ENCODE assay signal across 29 cellular contexts in genomic region chr10:2049560-2049959, GRCh38.
"Had no signal": no experiment of that assay in that cellular context is flagged by ENCODE, and none has a peak within 500 bp of the region (broad histone marks: within the 10 kb centered on the region; RNA-seq: fewer than 3 reads in every experiment).

No MANE protein-coding gene starts in this region.

- H3K27ac Mint-ChIP-seq: activated CD4-positive, alpha-beta memory T cell treated with anti-CD3 and anti-CD28 coated beads for 36 hours; activated naive CD8-positive, alpha-beta T cell; activated T-cell treated with anti-CD3 and anti-CD28 coated beads, Interleukin-2, amount 50 U/mL, for 24 hours; activated T-helper 2 cell treated with anti-CD3 and anti-CD28 coated beads, Interferon-gamma antibody, Interleukin-2, Interleukin-4, amounts not matched to agents 10 μg/mL and 5 μg/mL and 100 μg/mL, durations not matched to agents 14 hours and 24 hours and 36 hours; brain; effector memory CD8-positive, alpha-beta T cell; memory B cell; naive thymus-derived CD8-positive, alpha-beta T cell; stimulated activated naive B cell treated with anti-CD40 and anti-IgM and Interleukin-4, amounts not matched to agents 10 μg/mL and 1 μg/mL and 100 μg/mL, for 72 hours; T-helper 2 cell treated with Interferon-gamma antibody and Interleukin-4, amounts not matched to agents 5 μg/mL and 100 μg/mL, for 36 hours had no signal

- H3K9me3 Mint-ChIP-seq: memory B cell had no signal

- DNase-seq: activated CD4-positive, alpha-beta memory T cell treated with anti-CD3 and anti-CD28 coated beads for 36 hours; activated CD4-positive, alpha-beta T cell treated with anti-CD3 and anti-CD28 coated beads for 48 hours; activated CD8-positive, alpha-beta memory T cell treated with anti-CD3 and anti-CD28 coated beads, Interleukin-2, amount 50 U/mL, for 4 hours; activated T-cell treated with anti-CD3 and anti-CD28 coated beads, Interleukin-2, amount 50 U/mL, for 24 hours; effector memory CD8-positive, alpha-beta T cell; foreskin melanocyte; heart right ventricle; midbrain; naive thymus-derived CD8-positive, alpha-beta T cell; nucleus accumbens; pancreas; psoas muscle; sigmoid colon; small intestine; stimulated activated CD4-positive, alpha-beta T cell treated with anti-CD3 and anti-CD28 coated beads, Interleukin-1b, Interleukin-23, amount 100 ng/mL, for 48 hours; stimulated activated CD4-positive, alpha-beta T cell treated with anti-CD3 and anti-CD28 coated beads, Interleukin-4, amount 100 ng/mL, for 4 hours; stimulated activated CD8-positive, alpha-beta memory T cell treated with anti-CD3 and anti-CD28 coated beads, Interleukin-4, amount 100 ng/mL, for 48 hours; stimulated activated naive B cell treated with anti-CD40 and anti-IgM and Interleukin-4, amounts not matched to agents 10 μg/mL and 1 μg/mL and 100 μg/mL, for 72 hours; T-helper 1 cell had no signal

- H3K4me3 Mint-ChIP-seq: activated CD4-positive, alpha-beta memory T cell treated with anti-CD3 and anti-CD28 coated beads for 36 hours; activated naive CD8-positive, alpha-beta T cell; activated T-cell treated with anti-CD3 and anti-CD28 coated beads, Interleukin-2, amount 50 U/mL, for 24 hours; brain; effector memory CD8-positive, alpha-beta T cell; memory B cell; naive thymus-derived CD8-positive, alpha-beta T cell; neural crest cell; stimulated activated naive B cell treated with anti-CD40 and anti-IgM and Interleukin-4, amounts not matched to agents 10 μg/mL and 1 μg/mL and 100 μg/mL, for 72 hours; T-helper 2 cell treated with Interferon-gamma antibody and Interleukin-4, amounts not matched to agents 5 μg/mL and 100 μg/mL, for 36 hours had no signal

- H3K27ac ChIP-seq: ascending aorta, coronary artery, esophagus muscularis mucosa, heart right ventricle, pancreas, psoas muscle, sigmoid colon, tibial nerve had no signal

- H3K36me3 ChIP-seq: ascending aorta, esophagus muscularis mucosa, heart right ventricle, pancreas, sigmoid colon, tibial nerve had no signal

- H3K4me1 Mint-ChIP-seq: memory B cell; naive thymus-derived CD8-positive, alpha-beta T cell; neural crest cell; stimulated activated naive B cell treated with anti-CD40 and anti-IgM and Interleukin-4, amounts not matched to agents 10 μg/mL and 1 μg/mL and 100 μg/mL, for 72 hours had no signal

- H3K4me1 ChIP-seq: ascending aorta, esophagus muscularis mucosa, heart right ventricle, pancreas, psoas muscle, sigmoid colon, tibial nerve had no signal

- H3K27me3 Mint-ChIP-seq: activated CD4-positive, alpha-beta memory T cell treated with anti-CD3 and anti-CD28 coated beads for 36 hours; activated naive CD8-positive, alpha-beta T cell; activated T-cell treated with anti-CD3 and anti-CD28 coated beads, Interleukin-2, amount 50 U/mL, for 24 hours; brain; effector memory CD8-positive, alpha-beta T cell had no signal

- H3K27me3 ChIP-seq: ascending aorta, pancreas, sigmoid colon, tibial nerve had no signal

- H3K36me3 Mint-ChIP-seq: activated CD4-positive, alpha-beta memory T cell treated with anti-CD3 and anti-CD28 coated beads for 36 hours; activated naive CD8-positive, alpha-beta T cell; brain; memory B cell; naive thymus-derived CD8-positive, alpha-beta T cell; stimulated activated naive B cell treated with anti-CD40 and anti-IgM and Interleukin-4, amounts not matched to agents 10 μg/mL and 1 μg/mL and 100 μg/mL, for 72 hours had no signal

- ATAC-seq: effector memory CD8-positive, alpha-beta T cell; heart right ventricle; naive thymus-derived CD8-positive, alpha-beta T cell; pancreas; psoas muscle had no signal

- H3K9me3 ChIP-seq: ascending aorta, esophagus muscularis mucosa, pancreas, psoas muscle, tibial nerve had no signal

- H3K4me3 ChIP-seq: ascending aorta, coronary artery, esophagus muscularis mucosa, heart right ventricle, pancreas, psoas muscle, sigmoid colon, tibial nerve had no signal
